1 cellular context compared by ENCODE assay signal in genomic region chr3:172083995-172084409, GRCh38.
TF ChIP-seq lines count a peak whose summit lies in the region.

No MANE protein-coding gene starts in this region.

TF ChIP-seq in HepG2, 621 proteins besides CTCF, POLR2A, EP300 and RAD21 (continued from another document and continues in another):
- TF ChIP-seq CSRNP2 (CRISPR knock-in tag; conservative IDR thresholded peaks at IDR 0.05; ENCODE audit: low read depth): no peak
- TF ChIP-seq CREB1 (IDR thresholded peaks at IDR 0.05): no peak
- TF ChIP-seq CREB1 (CRISPR knock-in tag; IDR thresholded peaks at IDR 0.05): no peak
- TF ChIP-seq ZNF33A (CRISPR knock-in tag; IDR thresholded peaks at IDR 0.05; ENCODE audit: borderline replicate concordance): no peak
- peak; percentile 71; the same call in 1 of the 2 replicates for TF ChIP-seq TARDBP (CRISPR knock-in tag; IDR thresholded peaks at IDR 0.05)
- no peak for TF ChIP-seq ZHX2 (IDR thresholded peaks at IDR 0.05; ENCODE audit: low read depth)
- TF ChIP-seq ZHX2 (CRISPR knock-in tag; IDR thresholded peaks at IDR 0.05; ENCODE audit: borderline replicate concordance): no peak
- TF ChIP-seq ZNF619 (CRISPR knock-in tag; IDR thresholded peaks at IDR 0.05): no peak
- TF ChIP-seq ZNF879 (CRISPR knock-in tag; IDR thresholded peaks at IDR 0.05): no peak
- no peak for TF ChIP-seq PREB (CRISPR knock-in tag; IDR thresholded peaks at IDR 0.05)
- no peak for TF ChIP-seq ZNF407 (CRISPR knock-in tag; IDR thresholded peaks at IDR 0.05; ENCODE audit: not compliant biosample characterization)
- TF ChIP-seq FLYWCH1 (CRISPR knock-in tag; IDR thresholded peaks at IDR 0.05): no peak
- TF ChIP-seq ZNF768 (CRISPR knock-in tag; IDR thresholded peaks at IDR 0.05): no peak
- TF ChIP-seq TEAD3 (CRISPR knock-in tag; optimal IDR thresholded peaks at IDR 0.05; ENCODE audit: borderline replicate concordance): peak; percentile 75
- 0 out of 2 replicates have a peak, but pooled peaks have one; percentile 39 for TF ChIP-seq ZFP37 (CRISPR knock-in tag; IDR thresholded peaks at IDR 0.05; ENCODE audit: borderline replicate concordance)
- TF ChIP-seq HHEX (CRISPR knock-in tag; IDR thresholded peaks at IDR 0.05): 0 out of 2 replicates have a peak, but pooled peaks have one; percentile 44
- TF ChIP-seq ZNF710 (CRISPR knock-in tag; IDR thresholded peaks at IDR 0.05; ENCODE audit: borderline replicate concordance): peak; percentile 56; the same call in 1 of the 2 replicates
- TF ChIP-seq KDM5B (CRISPR knock-in tag; IDR thresholded peaks at IDR 0.05; ENCODE audit: borderline replicate concordance): no peak
- no peak for TF ChIP-seq ZNF33B (CRISPR knock-in tag; IDR thresholded peaks at IDR 0.05)
- peak; percentile 47 for TF ChIP-seq ZEB1 (IDR thresholded peaks at IDR 0.05; ENCODE audit: insufficient replicate concordance, low read depth)
- TF ChIP-seq RBM22 (optimal IDR thresholded peaks at IDR 0.05; ENCODE audit: low read length): peak; percentile 95
- peak; percentile 95 for TF ChIP-seq PITX1 (CRISPR knock-in tag; IDR thresholded peaks at IDR 0.05)
- TF ChIP-seq WIZ (CRISPR knock-in tag; IDR thresholded peaks at IDR 0.05): no peak
- no peak for TF ChIP-seq SRSF1 (optimal IDR thresholded peaks at IDR 0.05; ENCODE audit: low read depth, low read length)
- 0 out of 2 replicates have a peak, but pooled peaks have one; percentile 21 for TF ChIP-seq KLF12 (CRISPR knock-in tag; IDR thresholded peaks at IDR 0.05; ENCODE audit: borderline replicate concordance)
- no peak for TF ChIP-seq ZNF891 (CRISPR knock-in tag; IDR thresholded peaks at IDR 0.05)
- TF ChIP-seq ZBTB33 (CRISPR knock-in tag; IDR thresholded peaks at IDR 0.05): 0 out of 2 replicates have a peak, but pooled peaks have one; percentile 29
- no peak for TF ChIP-seq ZNF18 (CRISPR knock-in tag; IDR thresholded peaks at IDR 0.05; ENCODE audit: insufficient replicate concordance)
- TF ChIP-seq YEATS4 (CRISPR knock-in tag; IDR thresholded peaks at IDR 0.05; ENCODE audit: borderline replicate concordance): no peak
- TF ChIP-seq TGIF2 (CRISPR knock-in tag; IDR thresholded peaks at IDR 0.05): no peak
- no peak; the same call in 1 of the 2 replicates for TF ChIP-seq TCF7L2 (IDR thresholded peaks at IDR 0.05; ENCODE audit: low read depth, low read length)
- TF ChIP-seq NR1H2 (CRISPR knock-in tag; IDR thresholded peaks at IDR 0.05; ENCODE audit: borderline replicate concordance, low read depth): no peak
- TF ChIP-seq PHF5A (CRISPR knock-in tag; IDR thresholded peaks at IDR 0.05; ENCODE audit: low read depth, unreplicated experiment): peak; percentile 38
- TF ChIP-seq ELF4 (CRISPR knock-in tag; IDR thresholded peaks at IDR 0.05; ENCODE audit: borderline replicate concordance): no peak
- no peak for TF ChIP-seq MAZ (IDR thresholded peaks at IDR 0.05; ENCODE audit: borderline replicate concordance, low read depth, low read length)
- no peak for TF ChIP-seq MAZ (CRISPR knock-in tag; IDR thresholded peaks at IDR 0.05; ENCODE audit: low read depth)
- no peak for TF ChIP-seq MTA1 (CRISPR knock-in tag; IDR thresholded peaks at IDR 0.05; ENCODE audit: borderline replicate concordance)
- TF ChIP-seq ZNF576 (CRISPR knock-in tag; IDR thresholded peaks at IDR 0.05): no peak
